15 cellular contexts compared by ENCODE assay signal in genomic region chr3:8982509-8982908, GRCh38. TPM values are rescaled to one million over a fixed set of nuclear protein-coding genes. Genes with fewer than 3 reads are reported as not detected.
DNase-seq lines count a peak whose midpoint lies in the region; ATAC-seq and TF ChIP-seq lines count a peak whose summit lies in the region.
"Had no signal": no experiment of that assay in that cellular context is flagged by ENCODE, and none has a peak within 500 bp of the region (broad histone marks: within the 10 kb centered on the region; RNA-seq: fewer than 3 reads in every experiment).

No MANE protein-coding gene starts in this region.

- H3K79me2 ChIP-seq in OCI-LY3 (ENCODE audit: low read length) = no peaks in the 10 kb centered on the region

- H3K9me3 ChIP-seq in OCI-LY3 (ENCODE audit: insufficient read depth, low read length) = 0 out of 2 replicates have a peak, but pooled peaks cover 5% of the 10 kb centered on the region
- peaks cover 0 to 6% (median 0%) of the 10 kb centered on the region in 5 donors for H3K9me3 ChIP-seq in subcutaneous abdominal adipose tissue (ENCODE audit: control insufficient read depth in 5 of 5, low read length in 5 of 5)
- H3K9me3 ChIP-seq in esophagus squamous epithelium = peaks cover 0 to 12% (median 0%) of the 10 kb centered on the region in 3 donors
- H3K9me3 ChIP-seq: Caco-2, HAP-1 had no signal

- TF ChIP-seq POLR2A in esophagus squamous epithelium (IDR thresholded peaks at IDR 0.05) = no peak

- WGBS in esophagus squamous epithelium, 2 donors = 22 to 47% methylated on average over 4 to 5 of the region's 5 CpGs

- intact Hi-C loops in esophagus squamous epithelium (cut with DNase I) = no loop called here

- H4K20me1 ChIP-seq in OCI-LY3 (ENCODE audit: insufficient read depth, low read length) = no peaks in the 10 kb centered on the region

- H3K4me3 ChIP-seq in OCI-LY3 (ENCODE audit: low read length) (no peak overlapping the region), fibroblast of pulmonary artery (replicated peaks; ENCODE audit: low read depth, low read length) (no peak overlapping the region), subcutaneous abdominal adipose tissue (ENCODE audit: low read depth in 1 of 5, low read length in 5 of 5) (no peak overlapping the region), esophagus squamous epithelium (no peak overlapping the region)
- H3K4me3 ChIP-seq: HAP-1 had no signal

- H3K27me3 ChIP-seq in OCI-LY3 (ENCODE audit: low read depth, low read length) (peaks cover 29% of the 10 kb centered on the region), subcutaneous abdominal adipose tissue (ENCODE audit: control insufficient read depth in 5 of 5, insufficient read depth in 4 of 5, low read length in 5 of 5) (no peaks in the 10 kb centered on the region), esophagus squamous epithelium (peaks cover 0 to 30% (median 0%) of the 10 kb centered on the region in 4 donors)

- no peak overlapping the region for H3K9ac ChIP-seq in OCI-LY3 (ENCODE audit: low read length)
- peak overlapping the region in 1 of 5 donors; percentile 3 for H3K9ac ChIP-seq in subcutaneous abdominal adipose tissue (ENCODE audit: low read length in 5 of 5)

- H3K36me3 ChIP-seq in OCI-LY3 (replicated peaks; ENCODE audit: low read depth, low read length) = no peaks in the 10 kb centered on the region
- no peaks in the 10 kb centered on the region for H3K36me3 ChIP-seq in subcutaneous abdominal adipose tissue (ENCODE audit: control insufficient read depth in 5 of 5, insufficient read depth in 5 of 5, low read length in 5 of 5)
- H3K36me3 ChIP-seq in esophagus squamous epithelium = peaks cover 0 to 11% (median 0%) of the 10 kb centered on the region in 3 donors
- H3K36me3 ChIP-seq: HAP-1 had no signal

- TF ChIP-seq CTCF in OCI-LY3 (IDR thresholded peaks at IDR 0.05; ENCODE audit: low read depth, low read length) = no peak
- no peak for TF ChIP-seq CTCF in fibroblast of pulmonary artery (IDR thresholded peaks at IDR 0.05; ENCODE audit: low read length, missing control alignments)
- no peak for TF ChIP-seq CTCF in esophagus squamous epithelium (IDR thresholded peaks at IDR 0.05)

- H3K4me1 ChIP-seq in OCI-LY3 (ENCODE audit: low read length) (peaks cover 30% of the 10 kb centered on the region), subcutaneous abdominal adipose tissue (ENCODE audit: control insufficient read depth in 5 of 5, insufficient read depth in 5 of 5, low read length in 5 of 5) (peaks cover 16 to 33% (median 29%) of the 10 kb centered on the region in 5 donors), esophagus squamous epithelium (no peaks in the 10 kb centered on the region)
- H3K4me1 ChIP-seq: Caco-2, HAP-1 had no signal

- H3K27ac ChIP-seq in OCI-LY3 (ENCODE audit: low read length) = no peak overlapping the region
- H3K27ac ChIP-seq in subcutaneous abdominal adipose tissue (ENCODE audit: low read depth, low read length) = peak overlapping the region; percentile 98
- H3K27ac ChIP-seq in esophagus squamous epithelium = no peak overlapping the region

- H2AFZ ChIP-seq in OCI-LY3 (ENCODE audit: low read depth, low read length) = no peak overlapping the region

- ATAC-seq in GM21423 (IDR thresholded peaks at IDR 0.05; ENCODE audit: unreplicated experiment) = no peak
- ATAC-seq: naive thymus-derived CD4-positive, alpha-beta T cell had no signal

- peak; percentile 37 for DNase-seq in SIG-M5 treated with dmso at 0.1 percent for 504 hours (lab: John Stamatoyannopoulos, UW; ENCODE audit: unreplicated experiment)
- no peak for DNase-seq in SIG-M5 (lab: John Stamatoyannopoulos, UW)
- peak; percentile 22 for DNase-seq in fibroblast of pulmonary artery (ENCODE audit: low read depth)
- DNase-seq in stimulated activated CD4-positive, alpha-beta T cell treated with anti-CD3 and anti-CD28 coated beads, Interleukin-4, amount 100 ng/mL, for 1 hour = no peak
- no peak for DNase-seq in esophagus squamous epithelium (lab: John Stamatoyannopoulos, UW)
- DNase-seq: activated CD4-positive, alpha-beta memory T cell treated with anti-CD3 and anti-CD28 coated beads for 36 hours; Caco-2; naive thymus-derived CD4-positive, alpha-beta T cell; NCI-H187 treated with DMSO at 0.1 percent for 48 hours; Right ventricle myocardium superior; stimulated activated CD4-positive, alpha-beta T cell treated with anti-CD3 and anti-CD28 coated beads, Interleukin-4, amount 100 ng/mL, for 4 hours had no signal

- peak overlapping the region; percentile 44 for H3K4me2 ChIP-seq in OCI-LY3 (ENCODE audit: low read length)

RNA-seq across cellular contexts. Expression of gene RAD18, which starts 19.2 kb away (rescaled TPM):
- total RNA-seq in esophagus squamous epithelium = 10 to 100 TPM in 1 of 4 donors, 1 to 10 TPM in 3; 2.5 to 11.0 (median 7.1) TPM

Comparison
In these comparisons a context has a peak if more than half of its experiments do, and no peak if none do; other contexts are left out.
1. DNase-seq: peak in SIG-M5 treated with dmso at 0.1 percent for 504 hours (single experiment) and fibroblast of pulmonary artery (single experiment); none in SIG-M5 (single experiment), stimulated activated CD4-positive, alpha-beta T cell treated with anti-CD3 and anti-CD28 coated beads, Interleukin-4, amount 100 ng/mL, for 1 hour (single experiment) and esophagus squamous epithelium (single experiment).